Comparison of ENCODE assay signal across 29 cellular contexts in the genomic region with DNA sequence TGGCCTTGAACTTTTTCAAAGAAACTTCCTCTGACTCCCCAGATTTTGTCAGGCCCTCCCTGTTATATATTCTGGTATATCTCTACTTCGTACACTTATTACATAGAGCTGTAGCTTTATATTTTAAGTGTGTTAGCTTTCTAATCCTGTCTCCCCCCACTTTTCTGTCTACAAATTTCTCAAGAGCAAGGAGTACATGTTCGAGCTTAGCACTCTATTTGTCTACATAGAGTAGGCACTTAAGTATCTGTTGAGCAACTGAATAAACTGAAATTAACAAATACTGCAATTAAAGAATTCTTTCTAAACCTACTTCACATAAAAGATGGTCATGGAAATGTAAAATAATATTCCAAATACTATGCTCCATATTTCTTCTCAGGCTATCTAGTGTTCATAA.
"Had no signal": no experiment of that assay in that cellular context is flagged by ENCODE, and none has a peak within 500 bp of the region (broad histone marks: within the 10 kb centered on the region; RNA-seq: fewer than 3 reads in every experiment).

No MANE protein-coding gene starts in this region.

- H3K9me3 ChIP-seq: body of pancreas, colonic mucosa, heart left ventricle had no signal

- H3K9me3 Mint-ChIP-seq: activated CD4-positive, alpha-beta memory T cell treated with anti-CD3 and anti-CD28 coated beads for 36 hours; activated CD4-positive, alpha-beta T cell treated with anti-CD3 and anti-CD28 coated beads, Interleukin-2, amount 10 ng/mL, durations not matched to agents 24 days and 14 days; endodermal cell had no signal

- ATAC-seq: activated CD4-positive, alpha-beta T cell treated with anti-CD3 and anti-CD28 coated beads for 36 hours; activated CD8-positive, alpha-beta memory T cell treated with anti-CD3 and anti-CD28 coated beads, Interleukin-2, amount 10 ng/mL, durations not matched to agents 7 days and 5 days; activated CD8-positive, alpha-beta T cell treated with anti-CD3 and anti-CD28 coated beads, Interleukin-2, amount 10 ng/mL, durations not matched to agents 7 days and 5 days; body of pancreas; esophagus mucosa; heart left ventricle had no signal

- H3K36me3 Mint-ChIP-seq: activated CD4-positive, alpha-beta memory T cell treated with anti-CD3 and anti-CD28 coated beads for 36 hours; activated CD8-positive, alpha-beta memory T cell treated with anti-CD3 and anti-CD28 coated beads, Interleukin-2, amount 10 ng/mL, durations not matched to agents 7 days and 5 days; activated naive CD8-positive, alpha-beta T cell had no signal

- H3K4me1 Mint-ChIP-seq: activated CD4-positive, alpha-beta T cell treated with anti-CD3 and anti-CD28 coated beads for 36 hours; activated CD4-positive, alpha-beta T cell treated with anti-CD3 and anti-CD28 coated beads, Interleukin-2, amount 10 ng/mL, durations not matched to agents 24 days and 14 days; activated CD8-positive, alpha-beta memory T cell treated with anti-CD3 and anti-CD28 coated beads, Interleukin-2, amount 10 ng/mL, durations not matched to agents 7 days and 5 days had no signal

- H3K4me3 Mint-ChIP-seq: activated CD4-positive, alpha-beta memory T cell treated with anti-CD3 and anti-CD28 coated beads for 36 hours; activated CD4-positive, alpha-beta T cell treated with anti-CD3 and anti-CD28 coated beads for 36 hours; activated CD4-positive, alpha-beta T cell treated with anti-CD3 and anti-CD28 coated beads, Interleukin-2, amount 10 ng/mL, durations not matched to agents 24 days and 14 days; activated CD8-positive, alpha-beta memory T cell treated with anti-CD3 and anti-CD28 coated beads, Interleukin-2, amount 10 ng/mL, durations not matched to agents 7 days and 5 days; activated CD8-positive, alpha-beta T cell treated with anti-CD3 and anti-CD28 coated beads, Interleukin-2, amount 10 ng/mL, durations not matched to agents 7 days and 5 days; activated naive CD8-positive, alpha-beta T cell; endodermal cell had no signal

- H3K27ac ChIP-seq: body of pancreas, colonic mucosa, heart left ventricle had no signal

- FAIRE-seq: frontal cortex had no signal

- DNase-seq: activated CD4-positive, alpha-beta memory T cell treated with anti-CD3 and anti-CD28 coated beads for 36 hours; activated CD4-positive, alpha-beta T cell treated with anti-CD3 and anti-CD28 coated beads for 36 hours; activated CD4-positive, alpha-beta T cell treated with anti-CD3 and anti-CD28 coated beads, Interleukin-2, amount 10 ng/mL, durations not matched to agents 24 days and 14 days; activated CD4-positive, CD25-positive, alpha-beta regulatory T cell; activated CD4-positive, CD25-positive, alpha-beta regulatory T cell treated with anti-CD3 and anti-CD28 coated beads, Interleukin-2, amount 50 U/mL, for 72 hours; activated CD8-positive, alpha-beta memory T cell treated with anti-CD3 and anti-CD28 coated beads, Interleukin-2, amount 10 ng/mL, durations not matched to agents 7 days and 5 days; activated CD8-positive, alpha-beta memory T cell treated with anti-CD3 and anti-CD28 coated beads, Interleukin-2, amount 50 U/mL, for 4 hours; activated CD8-positive, alpha-beta T cell treated with anti-CD3 and anti-CD28 coated beads, Interleukin-2, amount 10 ng/mL, durations not matched to agents 7 days and 5 days; activated effector memory CD4-positive, alpha-beta T cell treated with Interleukin-2 at 50 U/mL for 16 hours; activated gamma-delta T cell treated with Interleukin-2 at 50 U/mL for 16 hours; activated naive CD4-positive, alpha-beta T cell treated with anti-CD3 and anti-CD28 coated beads, Interleukin-2, amount 50 U/mL, for 16 hours; activated naive CD4-positive, alpha-beta T cell treated with Interleukin-2 at 50 U/mL for 16 hours; activated T-cell treated with anti-CD3 and anti-CD28 coated beads, Interleukin-2, amount 50 U/mL, for 1 hour; activated T-cell treated with anti-CD3 and anti-CD28 coated beads, Interleukin-2, amount 50 U/mL, for 48 hours; amniotic stem cell; anterior cingulate cortex; body of pancreas; caudate nucleus; colonic mucosa; effector CD8-positive, alpha-beta T cell; endodermal cell; foreskin fibroblast; glutamatergic neuron; heart left ventricle; T-helper 1 cell; T-helper 2 cell had no signal

- H3K27ac Mint-ChIP-seq: activated CD4-positive, alpha-beta memory T cell treated with anti-CD3 and anti-CD28 coated beads for 36 hours; activated CD4-positive, alpha-beta T cell treated with anti-CD3 and anti-CD28 coated beads for 36 hours; activated CD4-positive, alpha-beta T cell treated with anti-CD3 and anti-CD28 coated beads, Interleukin-2, amount 10 ng/mL, durations not matched to agents 24 days and 14 days; activated CD8-positive, alpha-beta memory T cell treated with anti-CD3 and anti-CD28 coated beads, Interleukin-2, amount 10 ng/mL, durations not matched to agents 7 days and 5 days; activated CD8-positive, alpha-beta T cell treated with anti-CD3 and anti-CD28 coated beads, Interleukin-2, amount 10 ng/mL, durations not matched to agents 7 days and 5 days; activated naive CD8-positive, alpha-beta T cell had no signal

- H3K4me1 ChIP-seq: colonic mucosa had no signal

- H3K4me3 ChIP-seq: body of pancreas, colonic mucosa, heart left ventricle had no signal

- H3K27me3 ChIP-seq: body of pancreas, colonic mucosa, heart left ventricle had no signal

- H3K36me3 ChIP-seq: colonic mucosa had no signal
